8 cellular contexts compared by ENCODE assay signal in the genomic region with DNA sequence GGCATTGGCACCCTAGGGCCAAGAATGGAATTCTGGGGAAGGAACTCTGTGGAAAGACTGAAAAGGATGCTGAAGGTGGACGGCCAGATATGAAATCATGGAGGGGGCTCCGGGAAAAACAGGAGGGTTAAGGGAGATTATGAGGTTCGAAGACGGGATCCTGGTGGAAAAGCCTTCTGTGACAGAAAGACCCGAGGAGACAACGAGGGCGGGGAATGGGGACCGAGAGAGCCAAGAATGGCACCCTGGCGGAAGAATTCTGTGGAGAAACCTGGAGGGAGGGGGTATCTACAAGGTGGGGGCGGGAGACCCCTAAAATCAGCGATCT. TPM values are rescaled to one million over a fixed set of nuclear protein-coding genes. Genes with fewer than 3 reads are reported as not detected.
DNase-seq lines count a peak whose midpoint lies in the region; ATAC-seq and TF ChIP-seq lines count a peak whose summit lies in the region.

No MANE protein-coding gene starts in this region.

- no peaks in the 10 kb centered on the region for H3K27me3 Mint-ChIP-seq in activated T-cell treated with anti-CD3 and anti-CD28 coated beads, Interleukin-2, amount 50 U/mL, for 72 hours (ENCODE audit: low read depth)
- H3K27me3 Mint-ChIP-seq in activated T-helper 2 cell treated with anti-CD3 and anti-CD28 coated beads, Interferon-gamma antibody, Interleukin-2, Interleukin-4, amounts not matched to agents 10 μg/mL and 5 μg/mL and 100 μg/mL, durations not matched to agents 14 hours and 24 hours and 36 hours (ENCODE audit: low read depth) = no peaks in the 10 kb centered on the region

- H3K9me3 ChIP-seq in liver (ENCODE audit: control insufficient read depth in 4 of 4, low read length in 3 of 4) (no peaks in the 10 kb centered on the region), upper lobe of left lung (no peaks in the 10 kb centered on the region)

- peak overlapping the region; percentile 71 to 96 (median 90) for H3K4me3 ChIP-seq in liver (ENCODE audit: low read depth in 1 of 3, low read length in 3 of 3)
- peak overlapping the region; percentile 64 to 89 (median 80) for H3K4me3 ChIP-seq in upper lobe of left lung

- no peak for DNase-seq in activated T-cell treated with anti-CD3 and anti-CD28 coated beads, Interleukin-2, amount 50 U/mL, for 72 hours
- no peak for DNase-seq in activated T-cell treated with anti-CD3 and anti-CD28 coated beads, Interleukin-2, amount 50 U/mL, for 1 hour
- DNase-seq in activated T-helper 2 cell treated with anti-CD3 and anti-CD28 coated beads, Interferon-gamma antibody, Interleukin-2, Interleukin-4, amounts not matched to agents 10 μg/mL and 5 μg/mL and 100 μg/mL, durations not matched to agents 14 hours and 24 hours and 36 hours (ENCODE audit: low spot score) = no peak
- DNase-seq in upper lobe of left lung = no peak
- no peak for DNase-seq in NCI-H524 (lab: John Stamatoyannopoulos, UW)
- no peak for DNase-seq in NCI-H2107 (lab: John Stamatoyannopoulos, UW)

- under 1% methylated on average over 11 of the region's 11 CpGs for WGBS in liver
- 1 to 2% methylated on average over 11 of the region's 11 CpGs for WGBS in upper lobe of left lung, 2 donors

- H3K36me3 ChIP-seq in liver (ENCODE audit: control insufficient read depth in 4 of 4, insufficient read depth in 3 of 4, low read depth in 1 of 4, low read length in 3 of 4) (peaks cover 4 to 19% (median 12%) of the 10 kb centered on the region in 4 donors), upper lobe of left lung (peaks cover 0 to 32% (median 17%) of the 10 kb centered on the region in 4 donors)

- intact Hi-C loops in activated T-helper 2 cell treated with anti-CD3 and anti-CD28 coated beads, Interferon-gamma antibody, Interleukin-2, Interleukin-4, amounts not matched to agents 10 μg/mL and 5 μg/mL and 100 μg/mL, durations not matched to agents 14 hours and 24 hours and 36 hours (cut with micrococcal nuclease) = loop anchor here (1.0 to 10.0 kb wide), 5 partner anchors 30 to 825 kb away; partner anchors contain the start of gene CDS2

- H3K27ac ChIP-seq in liver (ENCODE audit: low read depth in 1 of 2, low read length in 2 of 2) (peak overlapping the region; percentile 21 to 24), upper lobe of left lung (peak overlapping the region; percentile 51 to 80 (median 78))

- H3K4me1 Mint-ChIP-seq in activated T-cell treated with anti-CD3 and anti-CD28 coated beads, Interleukin-2, amount 50 U/mL, for 72 hours (ENCODE audit: low read depth) = peaks cover 76% of the 10 kb centered on the region
- H3K4me1 Mint-ChIP-seq in activated T-helper 2 cell treated with anti-CD3 and anti-CD28 coated beads, Interferon-gamma antibody, Interleukin-2, Interleukin-4, amounts not matched to agents 10 μg/mL and 5 μg/mL and 100 μg/mL, durations not matched to agents 14 hours and 24 hours and 36 hours (ENCODE audit: low read depth) = peaks cover 57% of the 10 kb centered on the region

- TF ChIP-seq CTCF in liver (IDR thresholded peaks at IDR 0.05; ENCODE audit: low read depth, low read length, missing input control) = no peak
- no peak for TF ChIP-seq CTCF in upper lobe of left lung (IDR thresholded peaks at IDR 0.05)

- H3K27ac Mint-ChIP-seq in activated T-cell treated with anti-CD3 and anti-CD28 coated beads, Interleukin-2, amount 50 U/mL, for 72 hours = peak overlapping the region; percentile 86
- peak overlapping the region; percentile 94 for H3K27ac Mint-ChIP-seq in activated T-helper 2 cell treated with anti-CD3 and anti-CD28 coated beads, Interferon-gamma antibody, Interleukin-2, Interleukin-4, amounts not matched to agents 10 μg/mL and 5 μg/mL and 100 μg/mL, durations not matched to agents 14 hours and 24 hours and 36 hours

- H3K4me3 Mint-ChIP-seq in activated T-cell treated with anti-CD3 and anti-CD28 coated beads, Interleukin-2, amount 50 U/mL, for 72 hours = peak overlapping the region; percentile 79 to 82
- peak overlapping the region; percentile 95 for H3K4me3 Mint-ChIP-seq in activated T-helper 2 cell treated with anti-CD3 and anti-CD28 coated beads, Interferon-gamma antibody, Interleukin-2, Interleukin-4, amounts not matched to agents 10 μg/mL and 5 μg/mL and 100 μg/mL, durations not matched to agents 14 hours and 24 hours and 36 hours (ENCODE audit: low read depth)

- no peak for TF ChIP-seq POLR2A in upper lobe of left lung (IDR thresholded peaks at IDR 0.05)

- TF ChIP-seq RAD21 in liver (IDR thresholded peaks at IDR 0.05) = no peak

- peaks cover 27 to 33% of the 10 kb centered on the region in 2 donors for H3K36me3 Mint-ChIP-seq in activated T-cell treated with anti-CD3 and anti-CD28 coated beads, Interleukin-2, amount 50 U/mL, for 72 hours (ENCODE audit: insufficient read depth in 2 of 2)
- H3K36me3 Mint-ChIP-seq in activated T-helper 2 cell treated with anti-CD3 and anti-CD28 coated beads, Interferon-gamma antibody, Interleukin-2, Interleukin-4, amounts not matched to agents 10 μg/mL and 5 μg/mL and 100 μg/mL, durations not matched to agents 14 hours and 24 hours and 36 hours (ENCODE audit: low read depth) = peaks cover 72% of the 10 kb centered on the region

- H3K27me3 ChIP-seq in liver (ENCODE audit: control insufficient read depth in 4 of 4, insufficient read depth in 4 of 4, low read length in 3 of 4) (no peaks in the 10 kb centered on the region), upper lobe of left lung (no peaks in the 10 kb centered on the region)

- TF ChIP-seq EP300 in upper lobe of left lung (IDR thresholded peaks at IDR 0.05) = no peak

- no peaks in the 10 kb centered on the region for H3K9me3 Mint-ChIP-seq in activated T-cell treated with anti-CD3 and anti-CD28 coated beads, Interleukin-2, amount 50 U/mL, for 72 hours
- H3K9me3 Mint-ChIP-seq in activated T-helper 2 cell treated with anti-CD3 and anti-CD28 coated beads, Interferon-gamma antibody, Interleukin-2, Interleukin-4, amounts not matched to agents 10 μg/mL and 5 μg/mL and 100 μg/mL, durations not matched to agents 14 hours and 24 hours and 36 hours = no peaks in the 10 kb centered on the region

- ATAC-seq in activated T-cell treated with anti-CD3 and anti-CD28 coated beads, Interleukin-2, amount 50 U/mL, for 72 hours (replicated peaks in 1 of 2) = no peak
- ATAC-seq in upper lobe of left lung (ENCODE audit: low FRiP score in 2 of 2) = no peak
- no peak for ATAC-seq in GM18861 (IDR thresholded peaks at IDR 0.05; ENCODE audit: unreplicated experiment)

- peak overlapping the region; percentile 21 to 30 for H3K9ac ChIP-seq in liver (ENCODE audit: low read depth in 1 of 2, low read length in 2 of 2)

- H3K4me1 ChIP-seq in liver (ENCODE audit: control insufficient read depth in 4 of 4, insufficient read depth in 4 of 4, low read length in 3 of 4) (peaks cover 7 to 19% (median 17%) of the 10 kb centered on the region in 4 donors), upper lobe of left lung (peaks cover 16 to 34% (median 24%) of the 10 kb centered on the region in 4 donors)

TF ChIP-seq in liver, 16 proteins besides CTCF, POLR2A, EP300 and RAD21:
- no peak for TF ChIP-seq TAF1 (conservative IDR thresholded peaks at IDR 0.05)
- TF ChIP-seq, protein P1, sequence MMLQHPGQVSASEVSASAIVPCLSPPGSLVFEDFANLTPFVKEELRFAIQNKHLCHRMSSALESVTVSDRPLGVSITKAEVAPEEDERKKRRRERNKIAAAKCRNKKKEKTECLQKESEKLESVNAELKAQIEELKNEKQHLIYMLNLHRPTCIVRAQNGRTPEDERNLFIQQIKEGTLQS (IDR thresholded peaks at IDR 0.05) = no peak

RNA-seq across cellular contexts. Expression of gene TRMT6, which starts 0.4 kb away (rescaled TPM):
- total RNA-seq in activated T-cell treated with anti-CD3 and anti-CD28 coated beads, Interleukin-2, amount 50 U/mL, for 72 hours = 10 to 100 TPM; 17.5 to 23.2 TPM
- total RNA-seq in activated T-helper 2 cell treated with anti-CD3 and anti-CD28 coated beads, Interferon-gamma antibody, Interleukin-2, Interleukin-4, amounts not matched to agents 10 μg/mL and 5 μg/mL and 100 μg/mL, durations not matched to agents 14 hours and 24 hours and 36 hours = 25.5 and 27.5 TPM in 2 replicates
- total RNA-seq in liver (1 to 10 TPM; 3.1 to 4.2 TPM), upper lobe of left lung (10 to 100 TPM in 2 of 6 donors, 1 to 10 TPM in 4; 3.9 to 14.3 (median 7.7) TPM)
- polyA plus RNA-seq in liver = 1 to 10 TPM; 3.9 to 6.2 TPM

RNA-seq across cellular contexts. Expression of gene MCM8, which starts 0.5 kb away (rescaled TPM):
- 10 to 100 TPM; 39.2 to 53.9 TPM for total RNA-seq in activated T-cell treated with anti-CD3 and anti-CD28 coated beads, Interleukin-2, amount 50 U/mL, for 72 hours
- 33.5 and 35.2 TPM in 2 replicates for total RNA-seq in activated T-helper 2 cell treated with anti-CD3 and anti-CD28 coated beads, Interferon-gamma antibody, Interleukin-2, Interleukin-4, amounts not matched to agents 10 μg/mL and 5 μg/mL and 100 μg/mL, durations not matched to agents 14 hours and 24 hours and 36 hours
- total RNA-seq in liver = 10 to 100 TPM in 1 of 2 donors, 1 to 10 TPM in 1; 2.1 to 11.0 TPM
- under 1 TPM; 0.49 to 0.97 TPM for polyA plus RNA-seq in liver
- total RNA-seq in upper lobe of left lung = 1 to 10 TPM; 2.9 to 7.5 (median 3.9) TPM

RNA-seq across cellular contexts. Expression of gene CHGB, which starts 38.6 kb away (rescaled TPM):
- total RNA-seq in activated T-cell treated with anti-CD3 and anti-CD28 coated beads, Interleukin-2, amount 50 U/mL, for 72 hours = not detected
- total RNA-seq in activated T-helper 2 cell treated with anti-CD3 and anti-CD28 coated beads, Interferon-gamma antibody, Interleukin-2, Interleukin-4, amounts not matched to agents 10 μg/mL and 5 μg/mL and 100 μg/mL, durations not matched to agents 14 hours and 24 hours and 36 hours = 0.16 TPM in 1 of 2 replicates, not detected in the other
- under 1 TPM in 1 of 2 donors, not detected in 1; 0.19 TPM for total RNA-seq in liver
- polyA plus RNA-seq in liver = not detected
- total RNA-seq in upper lobe of left lung = under 1 TPM in 3 of 6 donors, not detected in 3; 0.30 to 0.40 (median 0.30) TPM

RNA-seq across cellular contexts. Expression of gene CRLS1, which starts 56.0 kb away (rescaled TPM):
- 10 to 100 TPM; 36.7 to 39.7 TPM for total RNA-seq in activated T-cell treated with anti-CD3 and anti-CD28 coated beads, Interleukin-2, amount 50 U/mL, for 72 hours
- total RNA-seq in activated T-helper 2 cell treated with anti-CD3 and anti-CD28 coated beads, Interferon-gamma antibody, Interleukin-2, Interleukin-4, amounts not matched to agents 10 μg/mL and 5 μg/mL and 100 μg/mL, durations not matched to agents 14 hours and 24 hours and 36 hours = 52.1 TPM in 2 replicates
- total RNA-seq in liver = 10 to 100 TPM; 51.9 to 58.9 TPM
- polyA plus RNA-seq in liver = 10 to 100 TPM; 72.7 to 72.8 TPM
- total RNA-seq in upper lobe of left lung = 10 to 100 TPM; 26.7 to 59.4 (median 42.2) TPM
